Comparison of ENCODE assay signal across 9 cellular contexts in genomic region chr19:33766623-33767022, GRCh38. TPM values are rescaled to one million over a fixed set of nuclear protein-coding genes. Genes with fewer than 3 reads are reported as not detected.
"Had no signal": no experiment of that assay in that cellular context is flagged by ENCODE, and none has a peak within 500 bp of the region (broad histone marks: within the 10 kb centered on the region; RNA-seq: fewer than 3 reads in every experiment).

No MANE protein-coding gene starts in this region.

- DNase-seq: GM23248, GOT3, H7, HFFc6, KG1 had no signal

- ATAC-seq: K562 had no signal

- H3K27ac ChIP-seq: GM23248 had no signal

- H3K4me3 Mint-ChIP-seq: HFFc6, IgD-negative memory B cell had no signal

- H2AFZ ChIP-seq: GM23248 had no signal

- H3K9me3 Mint-ChIP-seq: HFFc6, IgD-negative memory B cell had no signal

- H3K36me3 ChIP-seq: HAP-1 had no signal

- H3K4me3 ChIP-seq: GM23248, HAP-1, K562 had no signal

- H3K27ac Mint-ChIP-seq: HFFc6, IgD-negative memory B cell had no signal

- FAIRE-seq: HTR-8/SVneo, K562 had no signal

- H3K9me3 ChIP-seq: HAP-1 had no signal

- H3K4me1 ChIP-seq: HAP-1 had no signal

- H3K4me1 Mint-ChIP-seq: IgD-negative memory B cell had no signal

- H3K36me3 Mint-ChIP-seq: IgD-negative memory B cell had no signal

- H3K9ac ChIP-seq: GM23248 had no signal

RNA-seq across cellular contexts. Expression of gene KCTD15, which starts 30.0 kb away (rescaled TPM):
- polyA plus RNA-seq: IgD-negative memory B cell had no signal
